Comparison of ENCODE assay signal across 32 cellular contexts in genomic region chr3:70933105-70933810, GRCh38.
A peak's percentile ranks its signal among the peaks of the same experiment; 100 is the strongest.
DNase-seq lines count a peak whose midpoint lies in the region; ATAC-seq, FAIRE-seq and TF ChIP-seq lines count a peak whose summit lies in the region.
"Had no signal": no experiment of that assay in that cellular context is flagged by ENCODE, and none has a peak within 500 bp of the region (broad histone marks: within the 10 kb centered on the region; RNA-seq: fewer than 3 reads in every experiment).

No MANE protein-coding gene starts in this region.

- peak; percentile 88 for DNase-seq in COLO829 (ENCODE audit: low spot score)
- peak; percentile 11 for DNase-seq in LHCN-M2 (ENCODE audit: low read depth)
- DNase-seq in bronchial epithelial cell (ENCODE audit: low read depth): peak; percentile 70
- peak; percentile 48 to 78 for DNase-seq in lung microvascular endothelial cell (ENCODE audit: low read depth in 2 of 2)
- no peak for DNase-seq in NCI-H2227 (lab: John Stamatoyannopoulos, UW; ENCODE audit: unreplicated experiment)
- DNase-seq in AG08395 (ENCODE audit: low spot score): no peak
- DNase-seq: activated CD4-positive, alpha-beta T cell treated with anti-CD3 and anti-CD28 coated beads, Interleukin-2, amount 10 ng/mL, durations not matched to agents 7 days and 5 days; activated effector memory CD4-positive, alpha-beta T cell treated with anti-CD3 and anti-CD28 coated beads, Interleukin-2, amount 50 U/mL, for 16 hours; activated T-cell treated with anti-CD3 and anti-CD28 coated beads, Interleukin-2, amount 50 U/mL, for 1 hour; C1 segment of cervical spinal cord; Caco-2; DMS53; effector memory CD4-positive, alpha-beta T cell; GDM1; heart left ventricle; IMR-90; islet precursor cell; left ventricle myocardium inferior; NCI-H1048; NCI-H1694; NCI-H526 treated with DMSO at 0.1 percent for 48 hours; SHP77 treated with DMSO at 0.1 percent for 48 hours; sigmoid colon; stimulated activated CD4-positive, alpha-beta T cell treated with anti-CD3 and anti-CD28 coated beads, Interleukin-12 subunit alpha, Interleukin-12 subunit beta, amount 100 ng/mL, for 4 hours; stimulated activated CD4-positive, alpha-beta T cell treated with anti-CD3 and anti-CD28 coated beads, Interleukin-4, amount 100 ng/mL, for 1 hour; stomach had no signal

- peak; percentile 52 for FAIRE-seq in bronchial epithelial cell (lab: Jason Lieb, UNC)
- FAIRE-seq: colon had no signal

- no peaks in the 10 kb centered on the region for H3K36me3 ChIP-seq in bronchial epithelial cell (ENCODE audit: control insufficient read depth, insufficient read depth, low read length)
- H3K36me3 ChIP-seq: cardiac muscle cell, heart left ventricle, left ventricle myocardium inferior, neural progenitor cell, sigmoid colon, stomach, vagina had no signal

- no peak for TF ChIP-seq CTCF in bronchial epithelial cell (IDR thresholded peaks at IDR 0.05; ENCODE audit: insufficient read depth, low read length, severe bottlenecking)

- H3K27me3 ChIP-seq in bronchial epithelial cell (ENCODE audit: control insufficient read depth, insufficient read depth, low read length): no peaks in the 10 kb centered on the region
- H3K27me3 ChIP-seq: cardiac muscle cell, heart left ventricle, neural progenitor cell, sigmoid colon, stomach, vagina had no signal

- no peak for ATAC-seq in GM19463 (IDR thresholded peaks at IDR 0.05; ENCODE audit: unreplicated experiment)
- ATAC-seq: GM23338, heart left ventricle had no signal

- H3K4me3 ChIP-seq in bronchial epithelial cell (ENCODE audit: low read depth, low read length): no peak overlapping the region
- H3K4me3 ChIP-seq: cardiac muscle cell, GM23338, heart left ventricle, left ventricle myocardium inferior, neural progenitor cell, sigmoid colon, stomach, vagina had no signal

Comparison
In these comparisons a context has a peak if more than half of its experiments do, and no peak if none do; other contexts are left out.
1. DNase-seq: peak in COLO829 (single experiment), LHCN-M2 (single experiment), bronchial epithelial cell (single experiment) and lung microvascular endothelial cell (2 of 2); none in NCI-H2227 (single experiment) and AG08395 (single experiment).